Comparison of ENCODE assay signal across 30 cellular contexts in the genomic region with DNA sequence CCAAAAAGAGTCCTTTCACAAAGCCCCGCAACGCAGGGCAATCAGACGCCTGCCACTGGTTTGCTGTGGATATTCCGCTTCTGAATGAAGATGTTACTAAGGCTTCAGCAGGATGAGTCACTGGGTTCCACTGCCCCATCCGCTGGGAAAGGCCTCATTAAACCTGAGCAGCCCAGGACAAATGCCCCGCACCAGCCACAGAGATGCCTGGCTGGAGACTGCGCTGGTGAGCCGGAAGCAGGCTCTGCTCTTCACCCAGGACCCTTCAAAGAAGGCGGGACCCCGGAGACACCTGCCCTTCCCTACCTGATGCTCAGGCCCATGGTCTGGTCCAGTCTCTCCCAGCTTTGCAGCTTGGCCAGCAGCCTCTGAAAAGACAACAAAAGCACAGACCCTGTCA. TPM values are rescaled to one million over a fixed set of nuclear protein-coding genes. Genes with fewer than 3 reads are reported as not detected.
A peak's percentile ranks its signal among the peaks of the same experiment; 100 is the strongest.
DNase-seq lines count a peak whose midpoint lies in the region; ATAC-seq and TF ChIP-seq lines count a peak whose summit lies in the region.
"Had no signal": no experiment of that assay in that cellular context is flagged by ENCODE, and none has a peak within 500 bp of the region (broad histone marks: within the 10 kb centered on the region; RNA-seq: fewer than 3 reads in every experiment).

No MANE protein-coding gene starts in this region.

- intact Hi-C loops in Right ventricle myocardium superior (cut with DNase I) = loop anchor here (5.0 kb wide), 2 partner anchors 551 to 631 kb away; no protein-coding TSS in a partner anchor
- intact Hi-C loops in left ventricle myocardium superior (cut with micrococcal nuclease) = no loop called here

- H3K27me3 Mint-ChIP-seq in endothelial cell (ENCODE audit: unreplicated experiment) = peaks cover 7% of the 10 kb centered on the region
- no peaks in the 10 kb centered on the region for H3K27me3 Mint-ChIP-seq in stimulated activated memory B cell treated with anti-CD40 and anti-IgM and Interleukin-4, amounts not matched to agents 10 μg/mL and 1 μg/mL and 100 μg/mL, for 72 hours
- H3K27me3 Mint-ChIP-seq: CD8-positive, alpha-beta memory T cell had no signal

- H3K9me3 Mint-ChIP-seq in endothelial cell (ENCODE audit: unreplicated experiment) = no peaks in the 10 kb centered on the region
- no peaks in the 10 kb centered on the region for H3K9me3 Mint-ChIP-seq in stimulated activated memory B cell treated with anti-CD40 and anti-IgM and Interleukin-4, amounts not matched to agents 10 μg/mL and 1 μg/mL and 100 μg/mL, for 72 hours
- H3K9me3 Mint-ChIP-seq: CD8-positive, alpha-beta memory T cell; GM23338; HFFc6 had no signal

- ATAC-seq in Right ventricle myocardium superior (ENCODE audit: poor library complexity) = no peak
- ATAC-seq in left ventricle myocardium superior = no peak
- ATAC-seq in stimulated activated memory B cell treated with anti-CD40 and anti-IgM and Interleukin-4, amounts not matched to agents 10 μg/mL and 1 μg/mL and 100 μg/mL, for 72 hours = no peak
- no peak for ATAC-seq in GM19328 (IDR thresholded peaks at IDR 0.05; ENCODE audit: unreplicated experiment)
- ATAC-seq in omental fat pad (ENCODE audit: low FRiP score) = no peak
- ATAC-seq: GM23338 had no signal

- peaks cover 49% of the 10 kb centered on the region for H3K36me3 Mint-ChIP-seq in endothelial cell (ENCODE audit: low read depth, unreplicated experiment)
- peaks cover 77% of the 10 kb centered on the region for H3K36me3 Mint-ChIP-seq in stimulated activated memory B cell treated with anti-CD40 and anti-IgM and Interleukin-4, amounts not matched to agents 10 μg/mL and 1 μg/mL and 100 μg/mL, for 72 hours

- peak; percentile 8 for DNase-seq in Right ventricle myocardium superior
- no peak for DNase-seq in left ventricle myocardium superior
- DNase-seq in RWPE1 (ENCODE audit: low spot score) = no peak
- no peak for DNase-seq in endothelial cell (ENCODE audit: low spot score)
- no peak for DNase-seq in HuH-7 (ENCODE audit: low spot score)
- DNase-seq in omental fat pad (ENCODE audit: low spot score) = no peak
- DNase-seq: BE2C; DMS 273 treated with DMSO at 0.1 percent for 48 hours; DMS79; H9; HFFc6; KBM-7; MV-4-11; NCI-H1105; NCI-H1436 treated with DMSO at 0.1 percent for 48 hours; NCI-H187 treated with DMSO at 0.1 percent for 48 hours; NCI-H2107; NCI-H446; NCI-H524 treated with DMSO at 0.1 percent for 48 hours; NCI-H82; NK-92 treated with Interleukin-12 subunit alpha and Interleukin-12 subunit beta, amount 100 ng/mL, for 24 hours; PC-9; RPMI8226; SK-N-SH had no signal

- TF ChIP-seq CTCF in RWPE1 (conservative IDR thresholded peaks at IDR 0.05; ENCODE audit: low read depth) = no peak
- TF ChIP-seq CTCF in endothelial cell (IDR thresholded peaks at IDR 0.05; ENCODE audit: unreplicated experiment) = no peak
- no peak for TF ChIP-seq CTCF in omental fat pad (IDR thresholded peaks at IDR 0.05)

- H3K4me1 Mint-ChIP-seq in endothelial cell (ENCODE audit: unreplicated experiment) = no peaks in the 10 kb centered on the region
- H3K4me1 Mint-ChIP-seq in stimulated activated memory B cell treated with anti-CD40 and anti-IgM and Interleukin-4, amounts not matched to agents 10 μg/mL and 1 μg/mL and 100 μg/mL, for 72 hours = peaks cover 37% of the 10 kb centered on the region
- H3K4me1 Mint-ChIP-seq: CD14-positive monocyte, GM23338, H9 had no signal

- POLR2A ChIA-PET in RWPE1 (lab: Yijun Ruan, JAX; ENCODE audit: low non-redundant PET) = no interaction called here

- no peak overlapping the region for H3K27ac Mint-ChIP-seq in endothelial cell (ENCODE audit: unreplicated experiment)
- H3K27ac Mint-ChIP-seq in stimulated activated memory B cell treated with anti-CD40 and anti-IgM and Interleukin-4, amounts not matched to agents 10 μg/mL and 1 μg/mL and 100 μg/mL, for 72 hours = peak overlapping the region; percentile 3
- H3K27ac Mint-ChIP-seq: GM23338, H9, HFFc6 had no signal

- H3K4me3 Mint-ChIP-seq in endothelial cell (ENCODE audit: unreplicated experiment) = peak overlapping the region; percentile 24
- no peak overlapping the region for H3K4me3 Mint-ChIP-seq in stimulated activated memory B cell treated with anti-CD40 and anti-IgM and Interleukin-4, amounts not matched to agents 10 μg/mL and 1 μg/mL and 100 μg/mL, for 72 hours
- H3K4me3 Mint-ChIP-seq: CD14-positive monocyte; CD8-positive, alpha-beta memory T cell; GM23338; H9; HFFc6 had no signal

- peak overlapping the region; percentile 18 for H3K27ac ChIP-seq in RWPE1
- H3K27ac ChIP-seq: 22Rv1, PC-9 had no signal

- CTCF ChIA-PET in RWPE1 (lab: Yijun Ruan, JAX) = no interaction called here

RNA-seq across cellular contexts. Expression of a gene that starts 19.8 kb away (rescaled TPM):
- total RNA-seq in Right ventricle myocardium superior (17.9 TPM), left ventricle myocardium superior (19.1 TPM), endothelial cell (ENCODE audit: unreplicated experiment) (43.3 TPM), omental fat pad (10 to 100 TPM; 18.4 to 39.1 (median 25.7) TPM)

RNA-seq across cellular contexts. Expression of a gene that starts 29.1 kb away (rescaled TPM):
- total RNA-seq in Right ventricle myocardium superior (20.0 TPM), left ventricle myocardium superior (23.5 TPM), endothelial cell (ENCODE audit: unreplicated experiment) (19.1 TPM), omental fat pad (10 to 100 TPM; 11.9 to 15.4 (median 13.3) TPM)

RNA-seq across cellular contexts. Expression of a gene that starts 29.1 kb away (rescaled TPM):
- total RNA-seq in Right ventricle myocardium superior (10.6 TPM), left ventricle myocardium superior (13.2 TPM), endothelial cell (ENCODE audit: unreplicated experiment) (14.2 TPM), omental fat pad (10 to 100 TPM; 15.3 to 24.0 (median 16.8) TPM)
